13 cellular contexts compared by ENCODE assay signal in genomic region chr9:125537442-125538091, GRCh38.
A peak's percentile ranks its signal among the peaks of the same experiment; 100 is the strongest.
DNase-seq lines count a peak whose midpoint lies in the region; ATAC-seq, FAIRE-seq and TF ChIP-seq lines count a peak whose summit lies in the region.
"Had no signal": no experiment of that assay in that cellular context is flagged by ENCODE, and none has a peak within 500 bp of the region (broad histone marks: within the 10 kb centered on the region; RNA-seq: fewer than 3 reads in every experiment).

No MANE protein-coding gene starts in this region.

- H3K27ac ChIP-seq in astrocyte (ENCODE audit: low read depth, low read length) = peak overlapping the region; percentile 63
- H3K27ac ChIP-seq in stomach smooth muscle (ENCODE audit: low read length) = peak overlapping the region; percentile 66
- H3K27ac ChIP-seq in coronary artery = peak overlapping the region in 1 of 2 donors; percentile 1
- no peak overlapping the region for H3K27ac ChIP-seq in ascending aorta

- H3K4me3 Mint-ChIP-seq in astrocyte (ENCODE audit: unreplicated experiment) = no peak overlapping the region
- H3K4me3 Mint-ChIP-seq: activated naive CD4-positive, alpha-beta T cell treated with anti-CD3 and anti-CD28 coated beads for 36 hours had no signal

- no peak for TF ChIP-seq CTCF in astrocyte (IDR thresholded peaks at IDR 0.05; ENCODE audit: insufficient read depth, low read depth, low read length)
- no peak for TF ChIP-seq CTCF in coronary artery (IDR thresholded peaks at IDR 0.05)
- no peak for TF ChIP-seq CTCF in ascending aorta (IDR thresholded peaks at IDR 0.05)

- no peaks in the 10 kb centered on the region for H3K9me3 Mint-ChIP-seq in astrocyte (ENCODE audit: unreplicated experiment)
- H3K9me3 Mint-ChIP-seq: activated naive CD4-positive, alpha-beta T cell treated with anti-CD3 and anti-CD28 coated beads for 36 hours had no signal

- H3K4me1 Mint-ChIP-seq in astrocyte (ENCODE audit: low read depth, unreplicated experiment) = peaks cover 17% of the 10 kb centered on the region

- no peak for FAIRE-seq in astrocyte (lab: Jason Lieb, UNC)
- FAIRE-seq: GM18507 had no signal

- H3K4me3 ChIP-seq in astrocyte (ENCODE audit: insufficient read depth, low read depth, low read length) = no peak overlapping the region
- no peak overlapping the region for H3K4me3 ChIP-seq in stomach smooth muscle (ENCODE audit: low read length in 2 of 2)
- H3K4me3 ChIP-seq in coronary artery = no peak overlapping the region
- H3K4me3 ChIP-seq in ascending aorta = no peak overlapping the region

- peak; percentile 42 for ATAC-seq in left colon
- ATAC-seq in GM19463 (IDR thresholded peaks at IDR 0.05; ENCODE audit: unreplicated experiment) = no peak

- no peaks in the 10 kb centered on the region for H3K36me3 ChIP-seq in astrocyte (ENCODE audit: insufficient read depth, low read length)
- no peaks in the 10 kb centered on the region for H3K36me3 ChIP-seq in stomach smooth muscle (ENCODE audit: control insufficient read depth in 2 of 2, insufficient read depth in 2 of 2, low read length in 2 of 2)
- H3K36me3 ChIP-seq in ascending aorta = no peaks in the 10 kb centered on the region

- H3K9ac ChIP-seq in astrocyte (ENCODE audit: low read length) (no peak overlapping the region), stomach smooth muscle (ENCODE audit: low read length in 2 of 2) (no peak overlapping the region)

- peak overlapping the region; percentile 75 for H3K27ac Mint-ChIP-seq in astrocyte (ENCODE audit: unreplicated experiment)
- H3K27ac Mint-ChIP-seq: activated naive CD4-positive, alpha-beta T cell treated with anti-CD3 and anti-CD28 coated beads for 36 hours had no signal

- peak; percentile 25 for DNase-seq in HuH-7.5 (ENCODE audit: low spot score)
- DNase-seq in astrocyte (ENCODE audit: low read depth) = no peak
- no peak for DNase-seq in left colon
- DNase-seq in coronary artery (ENCODE audit: low spot score) = no peak
- DNase-seq in ascending aorta (ENCODE audit: low spot score in 2 of 2) = no peak
- DNase-seq: activated CD8-positive, alpha-beta memory T cell treated with anti-CD3 and anti-CD28 coated beads for 24 hours; activated naive CD4-positive, alpha-beta T cell treated with anti-CD3 and anti-CD28 coated beads for 36 hours; MM.1S; stimulated activated CD4-positive, alpha-beta T cell treated with anti-CD3 and anti-CD28 coated beads, Interleukin-4, amount 100 ng/mL, for 24 hours; stimulated activated naive CD4-positive, alpha-beta T cell treated with Interleukin-2 at 50 U/mL for 16 hours had no signal

- no peaks in the 10 kb centered on the region for H3K27me3 Mint-ChIP-seq in astrocyte (ENCODE audit: low read depth, unreplicated experiment)

- H3K9me3 ChIP-seq in astrocyte (ENCODE audit: insufficient read depth, low read depth, low read length) (no peaks in the 10 kb centered on the region), stomach smooth muscle (ENCODE audit: control insufficient read depth in 2 of 2, low read length in 2 of 2) (no peaks in the 10 kb centered on the region), ascending aorta (no peaks in the 10 kb centered on the region)

- H3K27me3 ChIP-seq in astrocyte (ENCODE audit: insufficient read depth, low read length) = no peaks in the 10 kb centered on the region
- H3K27me3 ChIP-seq in stomach smooth muscle (ENCODE audit: control insufficient read depth in 1 of 2, insufficient read depth in 2 of 2, low read length in 2 of 2) = no peaks in the 10 kb centered on the region
- H3K27me3 ChIP-seq in ascending aorta = no peaks in the 10 kb centered on the region

- H3K4me2 ChIP-seq in astrocyte (ENCODE audit: low read length) = peak overlapping the region; percentile 66

- peaks cover 3% of the 10 kb centered on the region for H4K20me1 ChIP-seq in astrocyte (ENCODE audit: insufficient read depth, low read length)

- no peak overlapping the region for H2AFZ ChIP-seq in astrocyte (ENCODE audit: low read depth, low read length)

- peaks cover 25% of the 10 kb centered on the region for H3K4me1 ChIP-seq in astrocyte (ENCODE audit: insufficient read depth, low read length)
- H3K4me1 ChIP-seq in stomach smooth muscle (ENCODE audit: control insufficient read depth, insufficient read depth, low read length) = peaks cover 37% of the 10 kb centered on the region
- peaks cover 0 to 9% of the 10 kb centered on the region in 2 donors for H3K4me1 ChIP-seq in ascending aorta

- intact Hi-C loops in left colon (cut with DNase I, micrococcal nuclease) (no loop called here), ascending aorta (cut with DNase I) (no loop called here)

- H3K79me2 ChIP-seq in astrocyte (ENCODE audit: insufficient read depth, low read length) = no peaks in the 10 kb centered on the region

- H3K36me3 Mint-ChIP-seq in astrocyte (ENCODE audit: low read depth, unreplicated experiment) = peaks cover 2% of the 10 kb centered on the region

Comparison
In these comparisons a context has a peak if more than half of its experiments do, and no peak if none do; other contexts are left out.
1. H3K27ac ChIP-seq: peak in astrocyte (single experiment) and stomach smooth muscle (single experiment); none in ascending aorta (0 of 2).